8 cellular contexts compared by ENCODE assay signal in genomic region chr5:21485458-21486000, GRCh38.
DNase-seq lines count a peak whose midpoint lies in the region; ATAC-seq and TF ChIP-seq lines count a peak whose summit lies in the region.
"Not testable (repeated sequence)": the region's sequence is repeated elsewhere in the genome, so short reads cannot be mapped to it uniquely, and the experiment has no call there.

No MANE protein-coding gene starts in this region.

- not testable (repeated sequence) for H3K4me3 ChIP-seq in HFF-Myc (replicated peaks; ENCODE audit: low read depth, low read length); brain microvascular endothelial cell (ENCODE audit: low read depth, low read length); fibroblast of mammary gland (ENCODE audit: control insufficient read depth, low read depth, low read length)

- in situ Hi-C loops in brain microvascular endothelial cell (cut with HindIII; ENCODE audit: low pct_ligation_motif_present, low sequenced_read_pairs) = not testable (repeated sequence)

- POLR2A ChIA-PET in activated CD8-positive, alpha-beta T cell treated with anti-CD3 and anti-CD28 coated beads for 36 hours (lab: Charles Lee) = not testable (repeated sequence)

- DNase-seq in CMK (ENCODE audit: low read depth) = peak; percentile 36
- DNase-seq in HFF-Myc (ENCODE audit: extremely low read depth, low read depth); brain microvascular endothelial cell; neural crest cell (ENCODE audit: low read depth, low spot score): not testable (repeated sequence)
- DNase-seq in RKO (ENCODE audit: low spot score) = peak; percentile 9
- peak; percentile 34 for DNase-seq in activated CD8-positive, alpha-beta T cell treated with anti-CD3 and anti-CD28 coated beads for 36 hours
- DNase-seq in fibroblast of mammary gland (ENCODE audit: low read depth) = peak; percentile 51
- DNase-seq in stimulated activated naive B cell treated with anti-CD40 and anti-IgM and Interleukin-4, amounts not matched to agents 10 μg/mL and 1 μg/mL and 100 μg/mL, for 72 hours = peak; percentile 39

- CTCF ChIA-PET in activated CD8-positive, alpha-beta T cell treated with anti-CD3 and anti-CD28 coated beads for 36 hours (lab: Charles Lee) = not testable (repeated sequence)

- not testable (repeated sequence) for H3K36me3 Mint-ChIP-seq in activated CD8-positive, alpha-beta T cell treated with anti-CD3 and anti-CD28 coated beads for 36 hours (ENCODE audit: low read depth); neural crest cell (ENCODE audit: low read depth)
- H3K36me3 Mint-ChIP-seq in stimulated activated naive B cell treated with anti-CD40 and anti-IgM and Interleukin-4, amounts not matched to agents 10 μg/mL and 1 μg/mL and 100 μg/mL, for 72 hours = peaks cover 39 to 45% of the 10 kb centered on the region in 2 donors

- not testable (repeated sequence) for ATAC-seq in activated CD8-positive, alpha-beta T cell treated with anti-CD3 and anti-CD28 coated beads for 36 hours; stimulated activated naive B cell treated with anti-CD40 and anti-IgM and Interleukin-4, amounts not matched to agents 10 μg/mL and 1 μg/mL and 100 μg/mL, for 72 hours (replicated peaks)

- not testable (repeated sequence) for H3K27me3 Mint-ChIP-seq in activated CD8-positive, alpha-beta T cell treated with anti-CD3 and anti-CD28 coated beads for 36 hours; neural crest cell (ENCODE audit: low read depth); stimulated activated naive B cell treated with anti-CD40 and anti-IgM and Interleukin-4, amounts not matched to agents 10 μg/mL and 1 μg/mL and 100 μg/mL, for 72 hours

- intact Hi-C loops in activated CD8-positive, alpha-beta T cell treated with anti-CD3 and anti-CD28 coated beads for 36 hours (cut with micrococcal nuclease) = not testable (repeated sequence)

- not testable (repeated sequence) for H3K27me3 ChIP-seq in brain microvascular endothelial cell (replicated peaks)

- H3K36me3 ChIP-seq in brain microvascular endothelial cell (replicated peaks) = not testable (repeated sequence)

- peak; percentile 49 for TF ChIP-seq CTCF in HFF-Myc (IDR thresholded peaks at IDR 0.05; ENCODE audit: low read depth, low read length, missing control alignments)
- not testable (repeated sequence) for TF ChIP-seq CTCF in activated CD8-positive, alpha-beta T cell treated with anti-CD3 and anti-CD28 coated beads for 36 hours (IDR thresholded peaks at IDR 0.05)
- TF ChIP-seq CTCF in brain microvascular endothelial cell (IDR thresholded peaks at IDR 0.05; ENCODE audit: low read depth, low read length, missing control alignments) = peak; percentile 51
- peak; percentile 37 for TF ChIP-seq CTCF in fibroblast of mammary gland (conservative IDR thresholded peaks at IDR 0.05; ENCODE audit: control insufficient read depth, insufficient read depth, low read depth, low read length)
- TF ChIP-seq CTCF in neural crest cell (conservative IDR thresholded peaks at IDR 0.05) = peak; percentile 47

- H3K27ac Mint-ChIP-seq in activated CD8-positive, alpha-beta T cell treated with anti-CD3 and anti-CD28 coated beads for 36 hours; stimulated activated naive B cell treated with anti-CD40 and anti-IgM and Interleukin-4, amounts not matched to agents 10 μg/mL and 1 μg/mL and 100 μg/mL, for 72 hours: not testable (repeated sequence)
- H3K27ac Mint-ChIP-seq in neural crest cell (ENCODE audit: unreplicated experiment) = peak overlapping the region; percentile 12

- H3K27ac ChIP-seq in brain microvascular endothelial cell = not testable (repeated sequence)

- not testable (repeated sequence) for H3K4me1 Mint-ChIP-seq in activated CD8-positive, alpha-beta T cell treated with anti-CD3 and anti-CD28 coated beads for 36 hours (ENCODE audit: low read depth); stimulated activated naive B cell treated with anti-CD40 and anti-IgM and Interleukin-4, amounts not matched to agents 10 μg/mL and 1 μg/mL and 100 μg/mL, for 72 hours
- H3K4me1 Mint-ChIP-seq in neural crest cell = peaks cover 15% of the 10 kb centered on the region

- not testable (repeated sequence) for H3K4me3 Mint-ChIP-seq in activated CD8-positive, alpha-beta T cell treated with anti-CD3 and anti-CD28 coated beads for 36 hours; neural crest cell; stimulated activated naive B cell treated with anti-CD40 and anti-IgM and Interleukin-4, amounts not matched to agents 10 μg/mL and 1 μg/mL and 100 μg/mL, for 72 hours

- not testable (repeated sequence) for H3K9me3 Mint-ChIP-seq in activated CD8-positive, alpha-beta T cell treated with anti-CD3 and anti-CD28 coated beads for 36 hours; neural crest cell; stimulated activated naive B cell treated with anti-CD40 and anti-IgM and Interleukin-4, amounts not matched to agents 10 μg/mL and 1 μg/mL and 100 μg/mL, for 72 hours
